In genomic region chr6:113586413-113586812, GRCh38 we compare ENCODE assay signal across 15 cellular contexts.
A peak's percentile ranks its signal among the peaks of the same experiment; 100 is the strongest.
DNase-seq lines count a peak whose midpoint lies in the region; ATAC-seq and TF ChIP-seq lines count a peak whose summit lies in the region.
"Had no signal": no experiment of that assay in that cellular context is flagged by ENCODE, and none has a peak within 500 bp of the region (broad histone marks: within the 10 kb centered on the region; RNA-seq: fewer than 3 reads in every experiment).

No MANE protein-coding gene starts in this region.

- H3K36me3 ChIP-seq in cardiac muscle cell (no peaks in the 10 kb centered on the region), left ventricle myocardium inferior (no peaks in the 10 kb centered on the region)

- H3K27ac Mint-ChIP-seq in CD14-positive monocyte (no peak overlapping the region), immature natural killer cell (no peak overlapping the region)
- H3K27ac Mint-ChIP-seq: activated CD4-positive, alpha-beta T cell treated with anti-CD3 and anti-CD28 coated beads, Interleukin-2, amount 10 ng/mL, durations not matched to agents 7 days and 5 days; activated T-cell treated with anti-CD3 and anti-CD28 coated beads, Interleukin-2, amount 50 U/mL, for 72 hours; natural killer cell treated with Interleukin-12 subunit alpha and Interleukin-12 subunit beta and Interleukin-15 and Interleukin-18, amount 100 ng/mL, for 72 hours had no signal

- no peak for ATAC-seq in HG03439 (IDR thresholded peaks at IDR 0.05; ENCODE audit: unreplicated experiment)
- ATAC-seq: activated T-cell treated with anti-CD3 and anti-CD28 coated beads, Interleukin-2, amount 50 U/mL, for 72 hours; left ventricle myocardium superior; natural killer cell treated with Interleukin-12 subunit alpha and Interleukin-12 subunit beta and Interleukin-15 and Interleukin-18, amount 100 ng/mL, for 72 hours had no signal

- peaks cover 0 to 2% (median 0%) of the 10 kb centered on the region in 7 donors for H3K9me3 Mint-ChIP-seq in CD14-positive monocyte
- H3K9me3 Mint-ChIP-seq in immature natural killer cell: peaks cover 0 to 6% (median 1%) of the 10 kb centered on the region in 6 donors
- H3K9me3 Mint-ChIP-seq: activated CD4-positive, alpha-beta T cell treated with anti-CD3 and anti-CD28 coated beads, Interleukin-2, amount 10 ng/mL, durations not matched to agents 7 days and 5 days had no signal

- no peak overlapping the region for H3K4me3 Mint-ChIP-seq in CD14-positive monocyte
- no peak overlapping the region for H3K4me3 Mint-ChIP-seq in immature natural killer cell
- H3K4me3 Mint-ChIP-seq: activated CD4-positive, alpha-beta T cell treated with anti-CD3 and anti-CD28 coated beads, Interleukin-2, amount 10 ng/mL, durations not matched to agents 7 days and 5 days; activated T-cell treated with anti-CD3 and anti-CD28 coated beads, Interleukin-2, amount 50 U/mL, for 72 hours; natural killer cell treated with Interleukin-12 subunit alpha and Interleukin-12 subunit beta and Interleukin-15 and Interleukin-18, amount 100 ng/mL, for 72 hours had no signal

- H3K4me3 ChIP-seq in cardiac muscle cell: no peak overlapping the region
- no peak overlapping the region for H3K4me3 ChIP-seq in left ventricle myocardium inferior
- no peak overlapping the region for H3K4me3 ChIP-seq in astrocyte of the spinal cord (ENCODE audit: low read depth, low read length)

- intact Hi-C loops in left ventricle myocardium inferior (cut with micrococcal nuclease) (no loop called here), CD14-positive monocyte (cut with micrococcal nuclease) (no loop called here)

- in situ Hi-C loops in astrocyte of the spinal cord (cut with HindIII; ENCODE audit: low sequenced_read_pairs): no loop called here

- TF ChIP-seq CTCF in cardiac muscle cell (IDR thresholded peaks at IDR 0.05; ENCODE audit: low read depth, low read length): no peak
- no peak for TF ChIP-seq CTCF in left ventricle myocardium inferior (IDR thresholded peaks at IDR 0.05; ENCODE audit: borderline replicate concordance)
- no peak for TF ChIP-seq CTCF in astrocyte of the spinal cord (IDR thresholded peaks at IDR 0.05; ENCODE audit: low read depth, low read length)
- TF ChIP-seq CTCF in CD14-positive monocyte (IDR thresholded peaks at IDR 0.05): no peak

- H3K4me1 Mint-ChIP-seq in CD14-positive monocyte: peaks cover 5% of the 10 kb centered on the region
- H3K4me1 Mint-ChIP-seq in immature natural killer cell: no peaks in the 10 kb centered on the region
- H3K4me1 Mint-ChIP-seq: activated CD4-positive, alpha-beta T cell treated with anti-CD3 and anti-CD28 coated beads, Interleukin-2, amount 10 ng/mL, durations not matched to agents 7 days and 5 days had no signal

- H3K27me3 ChIP-seq in cardiac muscle cell (peaks cover 9% of the 10 kb centered on the region), left ventricle myocardium inferior (ENCODE audit: low read depth) (no peaks in the 10 kb centered on the region)

- H3K36me3 Mint-ChIP-seq in CD14-positive monocyte (no peaks in the 10 kb centered on the region), immature natural killer cell (no peaks in the 10 kb centered on the region)
- H3K36me3 Mint-ChIP-seq: natural killer cell treated with Interleukin-12 subunit alpha and Interleukin-12 subunit beta and Interleukin-15 and Interleukin-18, amount 100 ng/mL, for 72 hours had no signal

- H3K27ac ChIP-seq in cardiac muscle cell (peak overlapping the region; percentile 70), left ventricle myocardium inferior (replicated peaks) (no peak overlapping the region)

- DNase-seq in cardiac muscle cell (ENCODE audit: low read depth in 1 of 2, low spot score in 1 of 2) (peak; percentile 18 to 33), left ventricle myocardium inferior (no peak), astrocyte of the spinal cord (ENCODE audit: low read depth, low spot score) (peak; percentile 52), glomerular visceral epithelial cell (ENCODE audit: extremely low spot score) (peak; percentile 29), CD14-positive monocyte (ENCODE audit: low spot score) (no peak), immature natural killer cell (no peak)
- DNase-seq in activated effector memory CD4-positive, alpha-beta T cell treated with anti-CD3 and anti-CD28 coated beads, Interleukin-2, amount 50 U/mL, for 16 hours: no peak
- DNase-seq: activated CD4-positive, alpha-beta T cell treated with anti-CD3 and anti-CD28 coated beads, Interleukin-2, amount 10 ng/mL, durations not matched to agents 7 days and 5 days; activated T-cell treated with anti-CD3 and anti-CD28 coated beads, Interleukin-2, amount 50 U/mL, for 72 hours; left ventricle myocardium superior; NCI-H69; RPMI8226; substantia nigra had no signal

- no peaks in the 10 kb centered on the region for H3K9me3 ChIP-seq in cardiac muscle cell (ENCODE audit: low read depth)
- no peaks in the 10 kb centered on the region for H3K9me3 ChIP-seq in left ventricle myocardium inferior (replicated peaks)

- peaks cover 22% of the 10 kb centered on the region for H3K4me1 ChIP-seq in cardiac muscle cell (ENCODE audit: low read depth)
- H3K4me1 ChIP-seq in left ventricle myocardium inferior: no peaks in the 10 kb centered on the region

- H3K27me3 Mint-ChIP-seq in CD14-positive monocyte (ENCODE audit: low read depth in 3 of 3) (no peaks in the 10 kb centered on the region), immature natural killer cell (ENCODE audit: low read depth in 3 of 3) (peaks cover 0 to 4% (median 0%) of the 10 kb centered on the region in 3 donors)

Comparison
In these comparisons a context has a peak if more than half of its experiments do, and no peak if none do; other contexts are left out.
1. DNase-seq: peak in cardiac muscle cell (2 of 2), astrocyte of the spinal cord (single experiment) and glomerular visceral epithelial cell (single experiment); none in left ventricle myocardium inferior (single experiment), activated effector memory CD4-positive, alpha-beta T cell treated with anti-CD3 and anti-CD28 coated beads, Interleukin-2, amount 50 U/mL, for 16 hours (single experiment), CD14-positive monocyte (single experiment) and immature natural killer cell (0 of 3).